ENCODE assay signal across 2 cellular contexts in genomic region chr20:62141397-62142251, GRCh38.
TF ChIP-seq lines count a peak whose summit lies in the region.

No MANE protein-coding gene starts in this region.

TF ChIP-seq in SK-N-SH, 30 proteins besides CTCF, POLR2A, EP300 and RAD21:
- TF ChIP-seq TCF12 (IDR thresholded peaks at IDR 0.05) (no peak), SMC3 (IDR thresholded peaks at IDR 0.05; ENCODE audit: low read depth, low read length) (peak; percentile 34; the same call in 1 of the 2 replicates), POLR2AphosphoS5 (IDR thresholded peaks at IDR 0.05; ENCODE audit: low read depth, low read length) (no peak), USF2 (IDR thresholded peaks at IDR 0.05; ENCODE audit: borderline replicate concordance, low read depth, low read length) (no peak), ELF1 (IDR thresholded peaks at IDR 0.05) (no peak), RFX5 (IDR thresholded peaks at IDR 0.05; ENCODE audit: low read length) (no peak), CHD2 (IDR thresholded peaks at IDR 0.05; ENCODE audit: low read length, partially characterized antibody) (no peak), FOXJ3 (CRISPR knock-in tag; IDR thresholded peaks at IDR 0.05) (no peak), YY1 (IDR thresholded peaks at IDR 0.05; ENCODE audit: low read depth) (no peak), MAX (IDR thresholded peaks at IDR 0.05; ENCODE audit: low read depth) (no peak), SIN3A (IDR thresholded peaks at IDR 0.05; ENCODE audit: borderline replicate concordance, low read depth, low read length) (0 out of 2 replicates have a peak, but pooled peaks have one; percentile 9), NFIC (IDR thresholded peaks at IDR 0.05; ENCODE audit: borderline replicate concordance) (no peak), PBX3 (IDR thresholded peaks at IDR 0.05) (no peak), MXI1 (IDR thresholded peaks at IDR 0.05; ENCODE audit: low read depth, low read length) (peak; percentile 70; the same call in 1 of the 2 replicates), RCOR1 (IDR thresholded peaks at IDR 0.05; ENCODE audit: low read length) (no peak), EZH2phosphoT487 (IDR thresholded peaks at IDR 0.05; ENCODE audit: borderline replicate concordance, low read depth) (no peak), USF1 (IDR thresholded peaks at IDR 0.05; ENCODE audit: borderline replicate concordance, low read depth) (no peak), RXRA (IDR thresholded peaks at IDR 0.05; ENCODE audit: borderline replicate concordance, low read depth) (no peak), REST (IDR thresholded peaks at IDR 0.05; ENCODE audit: low read depth, low read length) (no peak), GABPA (IDR thresholded peaks at IDR 0.05; ENCODE audit: low read depth) (no peak), TEAD4 (IDR thresholded peaks at IDR 0.05; ENCODE audit: borderline replicate concordance, insufficient read depth) (no peak)
- TF ChIP-seq, protein P1, sequence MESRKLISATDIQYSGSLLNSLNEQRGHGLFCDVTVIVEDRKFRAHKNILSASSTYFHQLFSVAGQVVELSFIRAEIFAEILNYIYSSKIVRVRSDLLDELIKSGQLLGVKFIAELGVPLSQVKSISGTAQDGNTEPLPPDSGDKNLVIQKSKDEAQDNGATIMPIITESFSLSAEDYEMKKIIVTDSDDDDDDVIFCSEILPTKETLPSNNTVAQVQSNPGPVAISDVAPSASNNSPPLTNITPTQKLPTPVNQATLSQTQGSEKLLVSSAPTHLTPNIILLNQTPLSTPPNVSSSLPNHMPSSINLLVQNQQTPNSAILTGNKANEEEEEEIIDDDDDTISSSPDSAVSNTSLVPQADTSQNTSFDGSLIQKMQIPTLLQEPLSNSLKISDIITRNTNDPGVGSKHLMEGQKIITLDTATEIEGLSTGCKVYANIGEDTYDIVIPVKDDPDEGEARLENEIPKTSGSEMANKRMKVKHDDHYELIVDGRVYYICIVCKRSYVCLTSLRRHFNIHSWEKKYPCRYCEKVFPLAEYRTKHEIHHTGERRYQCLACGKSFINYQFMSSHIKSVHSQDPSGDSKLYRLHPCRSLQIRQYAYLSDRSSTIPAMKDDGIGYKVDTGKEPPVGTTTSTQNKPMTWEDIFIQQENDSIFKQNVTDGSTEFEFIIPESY (IDR thresholded peaks at IDR 0.05; ENCODE audit: borderline replicate concordance, low read depth) = no peak

TF ChIP-seq in endothelial cell of umbilical vein, 7 proteins besides CTCF, POLR2A, EP300 and RAD21:
- TF ChIP-seq GATA2 (IDR thresholded peaks at IDR 0.05; ENCODE audit: insufficient read depth, insufficient read length, low read depth, low read length) (no peak), MAX (IDR thresholded peaks at IDR 0.05; ENCODE audit: insufficient read depth, insufficient read length) (no peak), POLR2AphosphoS5 (IDR thresholded peaks at IDR 0.05; ENCODE audit: insufficient read depth, low read depth, low read length) (no peak), FOS (IDR thresholded peaks at IDR 0.05; ENCODE audit: borderline replicate concordance, insufficient read depth, low read length) (no peak)
TF ChIP-seq in endothelial cell of umbilical vein: peak in this region for 0.
